Comparison of ENCODE assay signal across 25 cellular contexts in the genomic region with DNA sequence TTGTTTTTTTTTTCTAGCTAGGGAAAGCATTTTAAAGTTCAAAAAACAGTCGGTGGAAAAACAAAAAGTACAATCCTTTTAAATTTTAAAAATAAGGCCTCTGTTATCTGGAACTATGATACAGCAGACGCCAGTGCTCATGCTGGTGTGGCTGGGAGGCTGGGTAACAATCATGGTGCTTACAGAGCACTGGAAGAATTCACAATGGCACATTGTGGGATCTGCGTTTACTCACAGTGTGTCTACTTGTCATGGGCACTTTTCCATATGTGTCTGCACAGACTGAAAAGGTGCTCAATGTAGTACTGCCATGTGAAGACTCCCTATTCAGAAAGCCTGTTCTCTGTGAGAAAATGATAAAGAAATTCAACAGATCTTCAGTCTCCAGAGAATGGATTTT.
"Had no signal": no experiment of that assay in that cellular context is flagged by ENCODE, and none has a peak within 500 bp of the region (broad histone marks: within the 10 kb centered on the region; RNA-seq: fewer than 3 reads in every experiment).

No MANE protein-coding gene starts in this region.

- H3K4me3 ChIP-seq: esophagus muscularis mucosa, gastroesophageal sphincter, lower lobe of right lung, mucosa of descending colon, pancreas, prostate gland, right atrium auricular region, smooth muscle cell, thyroid gland, vagina had no signal

- DNase-seq: effector CD8-positive, alpha-beta T cell; foreskin keratinocyte; immature natural killer cell; left ventricle myocardium superior; lower lobe of right lung; mucosa of descending colon; naive B cell; pancreas; stimulated activated CD4-positive, alpha-beta T cell treated with anti-CD3 and anti-CD28 coated beads, Interleukin-12 subunit alpha, Interleukin-12 subunit beta, amount 100 ng/mL, for 4 hours; stimulated activated CD4-positive, alpha-beta T cell treated with anti-CD3 and anti-CD28 coated beads, Interleukin-1b, Interleukin-23, amount 100 ng/mL, for 48 hours; stimulated activated CD4-positive, alpha-beta T cell treated with anti-CD3 and anti-CD28 coated beads, Interleukin-4, amount 100 ng/mL, for 1 hour; stimulated activated CD8-positive, alpha-beta memory T cell treated with anti-CD3 and anti-CD28 coated beads, Interleukin-4, amount 100 ng/mL, for 48 hours; stimulated activated naive CD4-positive, alpha-beta T cell; stimulated activated naive CD8-positive, alpha-beta T cell treated with anti-CD3 and anti-CD28 coated beads, Interleukin-15, amount 100 ng/mL, for 72 hours; thyroid gland; trophoblast cell had no signal

- H3K27me3 ChIP-seq: esophagus muscularis mucosa, foreskin keratinocyte, gastroesophageal sphincter, pancreas, right atrium auricular region, thyroid gland, vagina had no signal

- ATAC-seq: foreskin keratinocyte; gastroesophageal sphincter; left ventricle myocardium superior; lower lobe of right lung; mucosa of descending colon; natural killer cell treated with Interleukin-12 subunit alpha and Interleukin-12 subunit beta and Interleukin-15 and Interleukin-18, amount 100 ng/mL, for 72 hours; pancreas; sciatic nerve; stimulated activated naive CD8-positive, alpha-beta T cell treated with anti-CD3 and anti-CD28 coated beads, Interleukin-15, amount 100 ng/mL, for 72 hours had no signal

- H3K27ac ChIP-seq: esophagus muscularis mucosa, foreskin keratinocyte, gastroesophageal sphincter, lower lobe of right lung, neutrophil, pancreas, prostate gland, right atrium auricular region, thyroid gland, vagina had no signal
